Comparison of ENCODE assay signal across 40 cellular contexts in genomic region chr3:154919226-154919625, GRCh38.
"Had no signal": no experiment of that assay in that cellular context is flagged by ENCODE, and none has a peak within 500 bp of the region (broad histone marks: within the 10 kb centered on the region; RNA-seq: fewer than 3 reads in every experiment).

No MANE protein-coding gene starts in this region.

- H3K9me3 Mint-ChIP-seq: activated naive CD4-positive, alpha-beta T cell treated with anti-CD3 and anti-CD28 coated beads, Interleukin-2, amount 50 U/mL, for 24 hours; activated T-helper 1 cell treated with anti-CD3 and anti-CD28 coated beads, Interleukin-12 subunit alpha, Interleukin-12 subunit beta, Interleukin-2, Interleukin-4 antibody, amounts not matched to agents 30 ng/mL and 10 ng/mL and 1 ng/mL, durations not matched to agents 14 hours and 24 hours and 36 hours had no signal

- H3K27me3 ChIP-seq: adrenal gland, ascending aorta, body of pancreas, brain microvascular endothelial cell, breast epithelium, cardiac muscle cell had no signal

- DNase-seq: activated effector memory CD4-positive, alpha-beta T cell treated with anti-CD3 and anti-CD28 coated beads, Interleukin-2, amount 50 U/mL, for 16 hours; activated effector memory CD4-positive, alpha-beta T cell treated with Interleukin-2 at 50 U/mL for 16 hours; activated gamma-delta T cell; activated gamma-delta T cell treated with Interleukin-2 at 50 U/mL for 16 hours; activated naive CD4-positive, alpha-beta T cell; activated naive CD4-positive, alpha-beta T cell treated with anti-CD3 and anti-CD28 coated beads for 36 hours; activated naive CD4-positive, alpha-beta T cell treated with anti-CD3 and anti-CD28 coated beads, Interleukin-2, amount 10 ng/mL, durations not matched to agents 7 days and 5 days; activated naive CD4-positive, alpha-beta T cell treated with anti-CD3 and anti-CD28 coated beads, Interleukin-2, amount 50 U/mL, for 16 hours; activated naive CD4-positive, alpha-beta T cell treated with Interleukin-2 at 50 U/mL for 16 hours; activated naive CD8-positive, alpha-beta T cell treated with anti-CD3 and anti-CD28 coated beads for 36 hours; activated naive CD8-positive, alpha-beta T cell treated with anti-CD3 and anti-CD28 coated beads, Interleukin-2, amount 10 ng/mL, durations not matched to agents 7 days and 5 days; activated naive CD8-positive, alpha-beta T cell treated with anti-CD3 and anti-CD28 coated beads, Interleukin-2, amount 50 U/mL, for 24 hours; activated T-cell treated with anti-CD3 and anti-CD28 coated beads, Interleukin-2, amount 50 U/mL, for 1 hour; activated T-cell treated with anti-CD3 and anti-CD28 coated beads, Interleukin-2, amount 50 U/mL, for 24 hours; activated T-cell treated with anti-CD3 and anti-CD28 coated beads, Interleukin-2, amount 50 U/mL, for 4 hours; activated T-cell treated with anti-CD3 and anti-CD28 coated beads, Interleukin-2, amount 50 U/mL, for 48 hours; activated T-cell treated with anti-CD3 and anti-CD28 coated beads, Interleukin-2, amount 50 U/mL, for 72 hours; adrenal gland; amniotic stem cell; amygdala; anterior cingulate cortex; aorta; body of pancreas; brain microvascular endothelial cell; caudate nucleus; central memory CD4-positive, alpha-beta T cell; cerebellar nuclear complex had no signal

- H3K27ac Mint-ChIP-seq: activated naive CD4-positive, alpha-beta T cell treated with anti-CD3 and anti-CD28 coated beads for 36 hours; activated naive CD4-positive, alpha-beta T cell treated with anti-CD3 and anti-CD28 coated beads, Interleukin-2, amount 10 ng/mL, durations not matched to agents 7 days and 5 days; activated naive CD4-positive, alpha-beta T cell treated with anti-CD3 and anti-CD28 coated beads, Interleukin-2, amount 50 U/mL, for 24 hours; activated naive CD4-positive, alpha-beta T cell treated with anti-CD3 and anti-CD28 coated beads, Interleukin-2, amount 50 U/mL, for 72 hours; activated naive CD8-positive, alpha-beta T cell; activated naive CD8-positive, alpha-beta T cell treated with anti-CD3 and anti-CD28 coated beads for 36 hours; activated naive CD8-positive, alpha-beta T cell treated with anti-CD3 and anti-CD28 coated beads, Interleukin-2, amount 10 ng/mL, durations not matched to agents 7 days and 5 days; activated naive CD8-positive, alpha-beta T cell treated with anti-CD3 and anti-CD28 coated beads, Interleukin-2, amount 50 U/mL, for 24 hours; activated T-cell treated with anti-CD3 and anti-CD28 coated beads, Interleukin-2, amount 50 U/mL, for 24 hours; activated T-cell treated with anti-CD3 and anti-CD28 coated beads, Interleukin-2, amount 50 U/mL, for 72 hours; activated T-helper 1 cell treated with anti-CD3 and anti-CD28 coated beads, Interleukin-12 subunit alpha, Interleukin-12 subunit beta, Interleukin-2, Interleukin-4 antibody, amounts not matched to agents 30 ng/mL and 10 ng/mL and 1 ng/mL, durations not matched to agents 14 hours and 24 hours and 36 hours; activated T-helper 17 cell treated with anti-CD3 and anti-CD28 coated beads, Interleukin-2, amount 50 U/mL, for 72 hours; activated T-helper 2 cell treated with anti-CD3 and anti-CD28 coated beads, Interferon-gamma antibody, Interleukin-2, Interleukin-4, amounts not matched to agents 10 μg/mL and 5 μg/mL and 100 μg/mL, durations not matched to agents 14 hours and 24 hours and 36 hours; brain had no signal

- H3K4me1 ChIP-seq: adrenal gland, ascending aorta, body of pancreas, breast epithelium had no signal

- H3K36me3 ChIP-seq: adrenal gland, ascending aorta, brain microvascular endothelial cell, breast epithelium, cardiac muscle cell had no signal

- H3K27me3 Mint-ChIP-seq: activated naive CD4-positive, alpha-beta T cell treated with anti-CD3 and anti-CD28 coated beads, Interleukin-2, amount 10 ng/mL, durations not matched to agents 7 days and 5 days; activated naive CD4-positive, alpha-beta T cell treated with anti-CD3 and anti-CD28 coated beads, Interleukin-2, amount 50 U/mL, for 24 hours; activated naive CD8-positive, alpha-beta T cell; activated naive CD8-positive, alpha-beta T cell treated with anti-CD3 and anti-CD28 coated beads for 36 hours; activated naive CD8-positive, alpha-beta T cell treated with anti-CD3 and anti-CD28 coated beads, Interleukin-2, amount 10 ng/mL, durations not matched to agents 7 days and 5 days; activated naive CD8-positive, alpha-beta T cell treated with anti-CD3 and anti-CD28 coated beads, Interleukin-2, amount 50 U/mL, for 24 hours; activated T-cell treated with anti-CD3 and anti-CD28 coated beads, Interleukin-2, amount 50 U/mL, for 24 hours; activated T-helper 17 cell treated with anti-CD3 and anti-CD28 coated beads, Interleukin-2, amount 50 U/mL, for 72 hours; brain; central memory CD8-positive, alpha-beta T cell had no signal

- H3K27ac ChIP-seq: adrenal gland, ascending aorta, body of pancreas, brain microvascular endothelial cell, breast epithelium, cardiac muscle cell had no signal

- H3K4me3 Mint-ChIP-seq: activated naive CD4-positive, alpha-beta T cell treated with anti-CD3 and anti-CD28 coated beads for 36 hours; activated naive CD4-positive, alpha-beta T cell treated with anti-CD3 and anti-CD28 coated beads, Interleukin-2, amount 10 ng/mL, durations not matched to agents 7 days and 5 days; activated naive CD4-positive, alpha-beta T cell treated with anti-CD3 and anti-CD28 coated beads, Interleukin-2, amount 50 U/mL, for 24 hours; activated naive CD8-positive, alpha-beta T cell; activated naive CD8-positive, alpha-beta T cell treated with anti-CD3 and anti-CD28 coated beads for 36 hours; activated naive CD8-positive, alpha-beta T cell treated with anti-CD3 and anti-CD28 coated beads, Interleukin-2, amount 10 ng/mL, durations not matched to agents 7 days and 5 days; activated naive CD8-positive, alpha-beta T cell treated with anti-CD3 and anti-CD28 coated beads, Interleukin-2, amount 50 U/mL, for 24 hours; activated T-cell treated with anti-CD3 and anti-CD28 coated beads, Interleukin-2, amount 50 U/mL, for 24 hours; activated T-cell treated with anti-CD3 and anti-CD28 coated beads, Interleukin-2, amount 50 U/mL, for 4 hours; activated T-cell treated with anti-CD3 and anti-CD28 coated beads, Interleukin-2, amount 50 U/mL, for 72 hours; activated T-helper 1 cell treated with anti-CD3 and anti-CD28 coated beads, Interleukin-12 subunit alpha, Interleukin-12 subunit beta, Interleukin-2, Interleukin-4 antibody, amounts not matched to agents 30 ng/mL and 10 ng/mL and 1 ng/mL, durations not matched to agents 14 hours and 24 hours and 36 hours; activated T-helper 17 cell treated with anti-CD3 and anti-CD28 coated beads, Interleukin-2, amount 50 U/mL, for 72 hours; brain; central memory CD8-positive, alpha-beta T cell had no signal

- FAIRE-seq: astrocyte, bronchial epithelial cell had no signal

- H3K4me3 ChIP-seq: adrenal gland, ascending aorta, body of pancreas, breast epithelium, cardiac muscle cell had no signal

- H3K36me3 Mint-ChIP-seq: activated naive CD4-positive, alpha-beta T cell treated with anti-CD3 and anti-CD28 coated beads, Interleukin-2, amount 10 ng/mL, durations not matched to agents 7 days and 5 days; activated naive CD4-positive, alpha-beta T cell treated with anti-CD3 and anti-CD28 coated beads, Interleukin-2, amount 50 U/mL, for 24 hours; activated naive CD4-positive, alpha-beta T cell treated with anti-CD3 and anti-CD28 coated beads, Interleukin-2, amount 50 U/mL, for 72 hours; activated naive CD8-positive, alpha-beta T cell treated with anti-CD3 and anti-CD28 coated beads for 36 hours; activated naive CD8-positive, alpha-beta T cell treated with anti-CD3 and anti-CD28 coated beads, Interleukin-2, amount 10 ng/mL, durations not matched to agents 7 days and 5 days; brain had no signal

- H3K9me3 ChIP-seq: adrenal gland, ascending aorta had no signal

- H3K4me1 Mint-ChIP-seq: activated naive CD4-positive, alpha-beta T cell treated with anti-CD3 and anti-CD28 coated beads, Interleukin-2, amount 10 ng/mL, durations not matched to agents 7 days and 5 days; activated naive CD4-positive, alpha-beta T cell treated with anti-CD3 and anti-CD28 coated beads, Interleukin-2, amount 50 U/mL, for 24 hours; activated naive CD8-positive, alpha-beta T cell treated with anti-CD3 and anti-CD28 coated beads for 36 hours; activated naive CD8-positive, alpha-beta T cell treated with anti-CD3 and anti-CD28 coated beads, Interleukin-2, amount 10 ng/mL, durations not matched to agents 7 days and 5 days; activated naive CD8-positive, alpha-beta T cell treated with anti-CD3 and anti-CD28 coated beads, Interleukin-2, amount 50 U/mL, for 24 hours; activated T-helper 17 cell treated with anti-CD3 and anti-CD28 coated beads, Interleukin-2, amount 50 U/mL, for 72 hours; brain; central memory CD8-positive, alpha-beta T cell had no signal
